Comparison of ENCODE assay signal across 16 cellular contexts in genomic region chr3:50494136-50494535, GRCh38. TPM values are rescaled to one million over a fixed set of nuclear protein-coding genes. Genes with fewer than 3 reads are reported as not detected.
DNase-seq lines count a peak whose midpoint lies in the region; ATAC-seq and TF ChIP-seq lines count a peak whose summit lies in the region.
"Had no signal": no experiment of that assay in that cellular context is flagged by ENCODE, and none has a peak within 500 bp of the region (broad histone marks: within the 10 kb centered on the region; RNA-seq: fewer than 3 reads in every experiment).

No MANE protein-coding gene starts in this region.

- H3K9me2 ChIP-seq in GM23338 (ENCODE audit: insufficient read depth), result 0 out of 2 replicates have a peak, but pooled peaks cover 3% of the 10 kb centered on the region

- intact Hi-C loops in activated CD4-positive, alpha-beta T cell treated with anti-CD3 and anti-CD28 coated beads for 36 hours (cut with DNase I, micrococcal nuclease), result no loop called here

- H3K4me1 ChIP-seq in BLaER1, result peaks cover 89% of the 10 kb centered on the region
- peaks cover 48% of the 10 kb centered on the region for H3K4me1 ChIP-seq in GM23338 (ENCODE audit: insufficient read depth)

- H3F3A ChIP-seq in GM23338 (replicated peaks; ENCODE audit: low read depth), result peaks cover 11% of the 10 kb centered on the region; the same call in 1 of the 2 replicates

- H3K36me3 Mint-ChIP-seq in activated CD4-positive, alpha-beta T cell treated with anti-CD3 and anti-CD28 coated beads for 36 hours (ENCODE audit: low read depth), result no peaks in the 10 kb centered on the region
- no peaks in the 10 kb centered on the region for H3K36me3 Mint-ChIP-seq in GM23338 (ENCODE audit: low read depth)
- H3K36me3 Mint-ChIP-seq in activated T-helper 17 cell treated with anti-CD3 and anti-CD28 coated beads, Interleukin-2, amount 50 U/mL, for 72 hours (ENCODE audit: low read depth), result no peaks in the 10 kb centered on the region
- H3K36me3 Mint-ChIP-seq: CD4-positive, alpha-beta memory T cell had no signal

- H3K27me3 Mint-ChIP-seq in activated CD4-positive, alpha-beta T cell treated with anti-CD3 and anti-CD28 coated beads for 36 hours, result no peaks in the 10 kb centered on the region
- H3K27me3 Mint-ChIP-seq in GM23338 (ENCODE audit: insufficient read depth, low read depth, poor library complexity), result peaks cover 13% of the 10 kb centered on the region
- no peaks in the 10 kb centered on the region for H3K27me3 Mint-ChIP-seq in activated T-helper 17 cell treated with anti-CD3 and anti-CD28 coated beads, Interleukin-2, amount 50 U/mL, for 72 hours

- H3K27me3 ChIP-seq in BLaER1, result peaks cover 4% of the 10 kb centered on the region
- peaks cover 19% of the 10 kb centered on the region; the same call in 1 of the 2 replicates for H3K27me3 ChIP-seq in GM23338 (ENCODE audit: insufficient read depth)

- H3K4me3 ChIP-seq in BLaER1 (no peak overlapping the region), GM23338 (no peak overlapping the region)

- peak; percentile 41 for DNase-seq in activated CD4-positive, alpha-beta T cell treated with anti-CD3 and anti-CD28 coated beads for 36 hours
- no peak for DNase-seq in activated CD4-positive, alpha-beta T cell treated with anti-CD3 and anti-CD28 coated beads for 4 hours
- DNase-seq in GM23338 (ENCODE audit: low spot score) (no peak), KG1 (lab: John Stamatoyannopoulos, UW) (no peak)
- no peak for DNase-seq in stimulated activated CD8-positive, alpha-beta memory T cell treated with anti-CD3 and anti-CD28 coated beads, Interleukin-4, amount 100 ng/mL, for 48 hours
- DNase-seq: 8988T; AML-193; C1 segment of cervical spinal cord; CD4-positive, alpha-beta memory T cell; COR-L47; DMS153; DMS79 treated with DMSO at 0.1 percent for 48 hours; EL had no signal

- no peak overlapping the region for H2AFZ ChIP-seq in GM23338

- peak; percentile 39 for ATAC-seq in activated CD4-positive, alpha-beta T cell treated with anti-CD3 and anti-CD28 coated beads for 36 hours
- ATAC-seq in GM23338 (no peak), HG03354 (IDR thresholded peaks at IDR 0.05; ENCODE audit: poor library complexity, severe bottlenecking, unreplicated experiment) (no peak)
- peak; percentile 22 for ATAC-seq in activated T-helper 17 cell treated with anti-CD3 and anti-CD28 coated beads, Interleukin-2, amount 50 U/mL, for 72 hours (replicated peaks)

- no peak overlapping the region for H3K9ac ChIP-seq in BLaER1

- H3K4me3 Mint-ChIP-seq in activated CD4-positive, alpha-beta T cell treated with anti-CD3 and anti-CD28 coated beads for 36 hours, result no peak overlapping the region
- no peak overlapping the region for H3K4me3 Mint-ChIP-seq in GM23338
- no peak overlapping the region for H3K4me3 Mint-ChIP-seq in activated T-helper 17 cell treated with anti-CD3 and anti-CD28 coated beads, Interleukin-2, amount 50 U/mL, for 72 hours
- H3K4me3 Mint-ChIP-seq: CD4-positive, alpha-beta memory T cell had no signal

- H4K20me1 ChIP-seq in BLaER1 (peaks cover 7% of the 10 kb centered on the region; the same call in 1 of the 2 replicates), GM23338 (replicated peaks; ENCODE audit: insufficient read depth) (0 out of 2 replicates have a peak, but pooled peaks cover 3% of the 10 kb centered on the region)

- H3K9me3 ChIP-seq in BLaER1, result no peaks in the 10 kb centered on the region

- no peaks in the 10 kb centered on the region for H3K36me3 ChIP-seq in BLaER1
- no peaks in the 10 kb centered on the region for H3K36me3 ChIP-seq in GM23338 (ENCODE audit: insufficient read depth)

- peak overlapping the region; percentile 97 for H3K4me2 ChIP-seq in BLaER1
- 0 out of 2 replicates have a peak overlapping the region, but pooled peaks have one; percentile 3 for H3K4me2 ChIP-seq in GM23338

- no peaks in the 10 kb centered on the region; the same call in none of the 2 replicates for H3K79me2 ChIP-seq in GM23338 (replicated peaks; ENCODE audit: insufficient read depth)

- H3K9me3 Mint-ChIP-seq in activated CD4-positive, alpha-beta T cell treated with anti-CD3 and anti-CD28 coated beads for 36 hours (ENCODE audit: low read depth), result no peaks in the 10 kb centered on the region
- no peaks in the 10 kb centered on the region; the same call in 2 of the 3 replicates for H3K9me3 Mint-ChIP-seq in GM23338
- H3K9me3 Mint-ChIP-seq in activated T-helper 17 cell treated with anti-CD3 and anti-CD28 coated beads, Interleukin-2, amount 50 U/mL, for 72 hours, result no peaks in the 10 kb centered on the region
- H3K9me3 Mint-ChIP-seq: CD4-positive, alpha-beta memory T cell had no signal

- CTCF ChIA-PET in activated CD4-positive, alpha-beta T cell treated with anti-CD3 and anti-CD28 coated beads for 36 hours (lab: Charles Lee), result interaction anchor here (0.8 kb wide), 1 partner anchor 42 kb away, joined by 4 read pairs; no protein-coding TSS in a partner anchor

- peaks cover 13% of the 10 kb centered on the region for H3K4me1 Mint-ChIP-seq in activated CD4-positive, alpha-beta T cell treated with anti-CD3 and anti-CD28 coated beads for 36 hours
- peaks cover 63% of the 10 kb centered on the region for H3K4me1 Mint-ChIP-seq in GM23338
- peaks cover 5% of the 10 kb centered on the region for H3K4me1 Mint-ChIP-seq in activated T-helper 17 cell treated with anti-CD3 and anti-CD28 coated beads, Interleukin-2, amount 50 U/mL, for 72 hours

- POLR2A ChIA-PET in activated CD4-positive, alpha-beta T cell treated with anti-CD3 and anti-CD28 coated beads for 36 hours (lab: Charles Lee), result no interaction called here

- H3K27ac Mint-ChIP-seq in activated CD4-positive, alpha-beta T cell treated with anti-CD3 and anti-CD28 coated beads for 36 hours, result no peak overlapping the region
- H3K27ac Mint-ChIP-seq in GM23338, result no peak overlapping the region
- no peak overlapping the region for H3K27ac Mint-ChIP-seq in activated T-helper 17 cell treated with anti-CD3 and anti-CD28 coated beads, Interleukin-2, amount 50 U/mL, for 72 hours
- H3K27ac Mint-ChIP-seq: CD4-positive, alpha-beta memory T cell had no signal

- peak overlapping the region; percentile 11; the same call in 1 of the 2 replicates for H3K27ac ChIP-seq in BLaER1
- no peak overlapping the region for H3K27ac ChIP-seq in GM23338 (ENCODE audit: low read depth)

- no peak for TF ChIP-seq CTCF in GM23338 (conservative IDR thresholded peaks at IDR 0.05; ENCODE audit: low read depth in 2 of 2)

RNA-seq across cellular contexts. Expression of gene CACNA2D2, which starts 9.3 kb away (rescaled TPM):
- 1 to 10 TPM; 1.1 to 1.5 TPM for total RNA-seq in activated CD4-positive, alpha-beta T cell treated with anti-CD3 and anti-CD28 coated beads for 36 hours
- total RNA-seq in GM23338 (2014; rRNA removed; shearing (Covaris generic)), result 10.3 and 11.4 TPM in 2 replicates
- 4.7 and 5.4 TPM in 2 replicates for polyA plus RNA-seq in GM23338 (2016; fragmentation: Nextera tagmentation; extraction: Ambion mirVana)
- total RNA-seq in activated T-helper 17 cell treated with anti-CD3 and anti-CD28 coated beads, Interleukin-2, amount 50 U/mL, for 72 hours, result 1 to 10 TPM in 1 of 2 donors, under 1 TPM in 1; 0.50 to 5.0 TPM

Comparison
In these comparisons a context has a peak if more than half of its experiments do, and no peak if none do; other contexts are left out.
1. ATAC-seq: peak in activated CD4-positive, alpha-beta T cell treated with anti-CD3 and anti-CD28 coated beads for 36 hours (single experiment) and activated T-helper 17 cell treated with anti-CD3 and anti-CD28 coated beads, Interleukin-2, amount 50 U/mL, for 72 hours (single experiment); none in GM23338 (single experiment) and HG03354 (single experiment).